15 cellular contexts compared by ENCODE assay signal in the genomic region with DNA sequence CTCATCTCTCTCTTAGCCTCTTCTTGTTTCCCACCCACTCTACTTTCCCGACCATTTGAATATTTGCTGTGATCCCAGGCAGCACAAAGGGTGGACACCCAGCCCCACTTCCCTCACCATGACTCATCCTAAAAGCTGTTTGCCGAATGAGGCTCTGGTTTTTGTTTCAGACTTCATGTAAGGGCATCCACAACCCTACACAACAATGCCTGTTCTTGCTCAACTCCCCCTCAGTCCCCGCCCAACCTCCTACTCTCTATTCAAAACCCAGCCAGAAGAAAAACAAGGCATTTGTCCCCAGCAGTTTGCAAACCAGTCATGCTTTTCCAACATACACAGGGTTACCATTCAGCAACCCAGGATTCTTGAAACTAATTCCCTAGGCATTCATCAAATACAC.
DNase-seq lines count a peak whose midpoint lies in the region; ATAC-seq and TF ChIP-seq lines count a peak whose summit lies in the region.
"Had no signal": no experiment of that assay in that cellular context is flagged by ENCODE, and none has a peak within 500 bp of the region (broad histone marks: within the 10 kb centered on the region; RNA-seq: fewer than 3 reads in every experiment).

No MANE protein-coding gene starts in this region.

- peak overlapping the region; percentile 3 for H2AFZ ChIP-seq in neural progenitor cell (replicated peaks)

- ATAC-seq in GM19467 (IDR thresholded peaks at IDR 0.05; ENCODE audit: unreplicated experiment) (no peak), GM21529 (IDR thresholded peaks at IDR 0.05; ENCODE audit: unreplicated experiment) (no peak)
- ATAC-seq: SK-N-SH treated with all-trans-retinoic acid at 6 μM for 48 hours had no signal

- H3K4me1 Mint-ChIP-seq in neural progenitor cell, result peaks cover 14% of the 10 kb centered on the region

- H3K79me2 ChIP-seq in neural progenitor cell (ENCODE audit: low read depth), result no peaks in the 10 kb centered on the region

- H4K20me1 ChIP-seq in neural progenitor cell (ENCODE audit: low read depth), result no peaks in the 10 kb centered on the region

- no peaks in the 10 kb centered on the region for H3K36me3 Mint-ChIP-seq in neural progenitor cell

- peaks cover 5% of the 10 kb centered on the region for H3K27me3 Mint-ChIP-seq in neural progenitor cell (ENCODE audit: insufficient read depth, low read depth)

- H3K4me2 ChIP-seq in neural progenitor cell, result peak overlapping the region; percentile 7

- peaks cover 32% of the 10 kb centered on the region for H3K9me3 Mint-ChIP-seq in neural progenitor cell

- peak overlapping the region; percentile 78 for H3K27ac ChIP-seq in neural progenitor cell
- H3K27ac ChIP-seq: left ventricle myocardium inferior, vagina had no signal

- H3K36me3 ChIP-seq in neural progenitor cell, result no peaks in the 10 kb centered on the region
- H3K36me3 ChIP-seq: heart left ventricle, left ventricle myocardium inferior, vagina had no signal

- peak overlapping the region; percentile 94 for H3K27ac Mint-ChIP-seq in neural progenitor cell

- peaks cover 13% of the 10 kb centered on the region for H3K9me3 ChIP-seq in neural progenitor cell (ENCODE audit: low read depth)
- H3K9me3 ChIP-seq: vagina had no signal

- H3K4me3 Mint-ChIP-seq in neural progenitor cell, result peak overlapping the region; percentile 1

- no peaks in the 10 kb centered on the region for H3K27me3 ChIP-seq in neural progenitor cell
- H3K27me3 ChIP-seq: heart left ventricle, vagina had no signal

- TF ChIP-seq CTCF in AG10803 (conservative IDR thresholded peaks at IDR 0.05; ENCODE audit: low read length), result no peak
- no peak for TF ChIP-seq CTCF in fibroblast of the aortic adventitia (IDR thresholded peaks at IDR 0.05; ENCODE audit: insufficient read depth, low read length)
- no peak for TF ChIP-seq CTCF in neural progenitor cell (IDR thresholded peaks at IDR 0.05)

- no peaks in the 10 kb centered on the region for H3K4me1 ChIP-seq in neural progenitor cell
- H3K4me1 ChIP-seq: heart left ventricle, left ventricle myocardium inferior had no signal

- H3K9ac ChIP-seq in neural progenitor cell, result no peak overlapping the region

- H3F3A ChIP-seq in neural progenitor cell (ENCODE audit: low read depth), result peaks cover 16% of the 10 kb centered on the region

- H3K4me3 ChIP-seq in AG10803 (ENCODE audit: low read length) (no peak overlapping the region), fibroblast of the aortic adventitia (ENCODE audit: low read depth, low read length) (no peak overlapping the region), neural progenitor cell (no peak overlapping the region)
- H3K4me3 ChIP-seq: heart left ventricle, left ventricle myocardium inferior, vagina had no signal

- DNase-seq in AG10803 (ENCODE audit: low read depth) (peak; percentile 12), RPMI7951 (ENCODE audit: low read depth) (peak; percentile 9), fibroblast of the aortic adventitia (ENCODE audit: low read depth) (peak; percentile 86), neural progenitor cell (ENCODE audit: low spot score) (peak; percentile 52), mucosa of gallbladder (ENCODE audit: low spot score) (no peak)
- DNase-seq in activated effector memory CD4-positive, alpha-beta T cell treated with Interleukin-2 at 50 U/mL for 16 hours, result no peak
- DNase-seq: activated T-cell treated with anti-CD3 and anti-CD28 coated beads, Interleukin-2, amount 50 U/mL, for 1 hour; effector memory CD4-positive, alpha-beta T cell; heart left ventricle; left ventricle myocardium inferior; NCI-H2171 had no signal

Comparison
In these comparisons a context has a peak if more than half of its experiments do, and no peak if none do; other contexts are left out.
1. DNase-seq: peak in AG10803 (single experiment), RPMI7951 (single experiment), fibroblast of the aortic adventitia (single experiment) and neural progenitor cell (single experiment); none in activated effector memory CD4-positive, alpha-beta T cell treated with Interleukin-2 at 50 U/mL for 16 hours (single experiment) and mucosa of gallbladder (single experiment).